ENCODE assay signal across 18 cellular contexts in genomic region chr13:36352350-36352749, GRCh38. TPM values are rescaled to one million over a fixed set of nuclear protein-coding genes. Genes with fewer than 3 reads are reported as not detected.
"Had no signal": no experiment of that assay in that cellular context is flagged by ENCODE, and none has a peak within 500 bp of the region (broad histone marks: within the 10 kb centered on the region; RNA-seq: fewer than 3 reads in every experiment).

No MANE protein-coding gene starts in this region.

- H3K4me3 Mint-ChIP-seq: activated CD4-positive, alpha-beta T cell treated with anti-CD3 and anti-CD28 coated beads, Interleukin-2, amount 10 ng/mL, durations not matched to agents 7 days and 5 days; natural killer cell treated with Interleukin-12 subunit alpha and Interleukin-12 subunit beta and Interleukin-15 and Interleukin-18, amount 100 ng/mL, for 72 hours had no signal

- ATAC-seq: activated naive CD4-positive, alpha-beta T cell treated with anti-CD3 and anti-CD28 coated beads, Interleukin-2, amount 50 U/mL, for 72 hours; left colon; natural killer cell treated with Interleukin-12 subunit alpha and Interleukin-12 subunit beta and Interleukin-15 and Interleukin-18, amount 100 ng/mL, for 72 hours had no signal

- H3K27ac Mint-ChIP-seq: activated naive CD4-positive, alpha-beta T cell treated with anti-CD3 and anti-CD28 coated beads, Interleukin-2, amount 50 U/mL, for 72 hours; natural killer cell treated with Interleukin-12 subunit alpha and Interleukin-12 subunit beta and Interleukin-15 and Interleukin-18, amount 100 ng/mL, for 72 hours had no signal

- H3K36me3 Mint-ChIP-seq: activated naive CD4-positive, alpha-beta T cell treated with anti-CD3 and anti-CD28 coated beads, Interleukin-2, amount 50 U/mL, for 72 hours; natural killer cell treated with Interleukin-12 subunit alpha and Interleukin-12 subunit beta and Interleukin-15 and Interleukin-18, amount 100 ng/mL, for 72 hours had no signal

- DNase-seq: activated CD4-positive, alpha-beta T cell treated with anti-CD3 and anti-CD28 coated beads, Interleukin-2, amount 10 ng/mL, durations not matched to agents 7 days and 5 days; activated CD4-positive, CD25-positive, alpha-beta regulatory T cell; activated CD8-positive, alpha-beta memory T cell treated with anti-CD3 and anti-CD28 coated beads for 24 hours; activated effector memory CD4-positive, alpha-beta T cell treated with anti-CD3 and anti-CD28 coated beads, Interleukin-2, amount 50 U/mL, for 16 hours; activated T-cell treated with anti-CD3 and anti-CD28 coated beads for 4 hours; hypothalamus; left colon; occipital lobe; sigmoid colon; stimulated activated CD4-positive, alpha-beta T cell treated with anti-CD3 and anti-CD28 coated beads, Interleukin-12 subunit alpha, Interleukin-12 subunit beta, amount 100 ng/mL, for 4 hours; stimulated activated naive CD4-positive, alpha-beta T cell; substantia nigra; upper lobe of left lung had no signal

- H3K27ac ChIP-seq: sigmoid colon, upper lobe of left lung had no signal

- H3K36me3 ChIP-seq: sigmoid colon, upper lobe of left lung had no signal

- H3K27me3 ChIP-seq: sigmoid colon, upper lobe of left lung had no signal

- H3K4me3 ChIP-seq: lung, sigmoid colon, upper lobe of left lung had no signal

- H3K9me3 Mint-ChIP-seq: activated CD4-positive, alpha-beta T cell treated with anti-CD3 and anti-CD28 coated beads, Interleukin-2, amount 10 ng/mL, durations not matched to agents 7 days and 5 days; activated naive CD4-positive, alpha-beta T cell treated with anti-CD3 and anti-CD28 coated beads, Interleukin-2, amount 50 U/mL, for 72 hours; natural killer cell treated with Interleukin-12 subunit alpha and Interleukin-12 subunit beta and Interleukin-15 and Interleukin-18, amount 100 ng/mL, for 72 hours had no signal

- H3K9me3 ChIP-seq: sigmoid colon, upper lobe of left lung had no signal

RNA-seq across cellular contexts. Expression of gene CCDC169, which starts 54.7 kb away (rescaled TPM):
- total RNA-seq: mononuclear cell; natural killer cell treated with Interleukin-12 subunit alpha and Interleukin-12 subunit beta and Interleukin-15 and Interleukin-18, amount 100 ng/mL, for 72 hours; T-helper 2 cell treated with Interferon-gamma antibody and Interleukin-4, amounts not matched to agents 100 ng/mL and 5 ng/mL, for 36 hours had no signal
